In genomic region chr5:82798676-82799075, GRCh38 we compare ENCODE assay signal across 23 cellular contexts.
"Had no signal": no experiment of that assay in that cellular context is flagged by ENCODE, and none has a peak within 500 bp of the region (broad histone marks: within the 10 kb centered on the region; RNA-seq: fewer than 3 reads in every experiment).

No MANE protein-coding gene starts in this region.

- DNase-seq: activated CD4-positive, alpha-beta memory T cell treated with anti-CD3 and anti-CD28 coated beads, Interleukin-2, amount 10 ng/mL, durations not matched to agents 7 days and 5 days; activated CD4-positive, alpha-beta T cell treated with anti-CD3 and anti-CD28 coated beads for 36 hours; activated CD4-positive, alpha-beta T cell treated with anti-CD3 and anti-CD28 coated beads, Interleukin-2, amount 10 ng/mL, durations not matched to agents 24 days and 14 days; activated CD4-positive, alpha-beta T cell treated with anti-CD3 and anti-CD28 coated beads, Interleukin-2, amount 50 U/mL, for 4 hours; activated CD4-positive, CD25-positive, alpha-beta regulatory T cell; activated CD4-positive, CD25-positive, alpha-beta regulatory T cell treated with anti-CD3 and anti-CD28 coated beads, Interleukin-2, amount 50 U/mL, for 72 hours; activated CD8-positive, alpha-beta memory T cell treated with anti-CD3 and anti-CD28 coated beads, Interleukin-2, amount 50 U/mL, for 48 hours; activated gamma-delta T cell; activated naive CD4-positive, alpha-beta T cell; activated naive CD4-positive, alpha-beta T cell treated with anti-CD3 and anti-CD28 coated beads, Interleukin-2, amount 10 ng/mL, durations not matched to agents 7 days and 5 days; activated naive CD8-positive, alpha-beta T cell treated with anti-CD3 and anti-CD28 coated beads, Interleukin-2, amount 10 ng/mL, durations not matched to agents 7 days and 5 days; activated T-cell treated with anti-CD3 and anti-CD28 coated beads for 4 hours; activated T-cell treated with anti-CD3 and anti-CD28 coated beads, Interleukin-2, amount 50 U/mL, for 24 hours; activated T-cell treated with anti-CD3 and anti-CD28 coated beads, Interleukin-2, amount 50 U/mL, for 72 hours; brain microvascular endothelial cell; dorsolateral prefrontal cortex; effector memory CD4-positive, alpha-beta T cell; endodermal cell; head of caudate nucleus; T-helper 17 cell had no signal

- H3K27me3 ChIP-seq: brain microvascular endothelial cell, dorsolateral prefrontal cortex had no signal

- ATAC-seq: activated CD4-positive, alpha-beta T cell treated with anti-CD3 and anti-CD28 coated beads for 36 hours; activated naive CD4-positive, alpha-beta T cell treated with anti-CD3 and anti-CD28 coated beads, Interleukin-2, amount 50 U/mL, for 72 hours; activated T-cell treated with anti-CD3 and anti-CD28 coated beads, Interleukin-2, amount 50 U/mL, for 72 hours; esophagus mucosa; T-helper 17 cell had no signal

- H3K27ac ChIP-seq: brain microvascular endothelial cell, dorsolateral prefrontal cortex had no signal

- H3K36me3 ChIP-seq: brain microvascular endothelial cell had no signal

- H3K4me3 ChIP-seq: coronary artery, dorsolateral prefrontal cortex had no signal
